ENCODE assay signal across 1 cellular context in genomic region chr6:112155900-112156299, GRCh38.
TF ChIP-seq lines count a peak whose summit lies in the region.

No MANE protein-coding gene starts in this region.

TF ChIP-seq in HepG2, 621 proteins besides CTCF, POLR2A, EP300 and RAD21 (continued from another document):
- TF ChIP-seq HNF1B (CRISPR knock-in tag; IDR thresholded peaks at IDR 0.05): no peak
- TF ChIP-seq MZF1 (CRISPR knock-in tag; IDR thresholded peaks at IDR 0.05; ENCODE audit: borderline replicate concordance): no peak
